Comparison of ENCODE assay signal across 12 cellular contexts in the genomic region with DNA sequence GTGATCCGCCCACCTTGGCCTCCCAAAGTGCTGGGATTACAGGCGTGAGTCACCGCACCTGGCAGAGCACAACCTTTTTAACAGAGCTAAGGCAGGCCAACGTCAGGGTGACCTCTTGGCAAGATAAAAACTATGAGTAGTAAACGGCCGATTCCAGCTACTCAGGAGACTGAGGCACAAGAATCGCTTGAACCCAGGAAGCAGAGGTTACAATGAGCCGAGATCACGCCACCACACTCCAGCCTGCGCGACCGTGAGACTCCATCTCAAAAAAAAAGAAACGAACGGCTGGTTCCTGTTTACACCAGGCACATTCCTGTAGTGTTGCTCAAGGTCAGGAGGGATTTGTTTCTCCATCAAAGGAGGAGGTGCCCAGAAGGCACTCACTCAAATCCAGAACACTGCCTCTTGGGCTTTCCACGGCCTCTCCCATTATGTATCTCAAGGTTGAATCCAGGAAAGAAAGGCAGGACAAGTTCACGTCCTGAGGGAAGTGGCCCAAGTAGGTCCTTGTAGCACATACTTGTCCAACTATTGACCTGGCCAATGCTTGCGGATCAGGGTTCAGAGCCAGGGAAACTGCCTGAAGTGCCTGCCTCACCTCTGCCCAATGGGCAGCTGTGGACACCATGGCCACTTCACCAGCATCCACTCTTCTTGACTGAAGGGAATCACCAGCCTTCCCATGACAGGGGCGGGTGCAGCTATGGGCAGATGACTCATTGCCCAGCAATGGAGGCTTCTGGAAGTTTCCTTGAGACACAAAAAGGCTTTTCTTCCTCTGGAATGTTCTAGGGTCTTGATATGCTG. TPM values are rescaled to one million over a fixed set of nuclear protein-coding genes. Genes with fewer than 3 reads are reported as not detected.
DNase-seq lines count a peak whose midpoint lies in the region; ATAC-seq and TF ChIP-seq lines count a peak whose summit lies in the region.
"Had no signal": no experiment of that assay in that cellular context is flagged by ENCODE, and none has a peak within 500 bp of the region (broad histone marks: within the 10 kb centered on the region; RNA-seq: fewer than 3 reads in every experiment).

No MANE protein-coding gene starts in this region.

- intact Hi-C loops in MCF 10A (cut with micrococcal nuclease), result no loop called here

- peaks cover 74% of the 10 kb centered on the region for H3K36me3 Mint-ChIP-seq in MCF 10A (ENCODE audit: insufficient read depth, unreplicated experiment)
- H3K36me3 Mint-ChIP-seq: natural killer cell had no signal

- peaks cover 14% of the 10 kb centered on the region for H3K4me1 Mint-ChIP-seq in MCF 10A (ENCODE audit: insufficient read depth, unreplicated experiment)

- H3K9ac ChIP-seq in smooth muscle cell (ENCODE audit: low read depth), result no peak overlapping the region

- no peaks in the 10 kb centered on the region for H4K20me1 ChIP-seq in smooth muscle cell (ENCODE audit: low read depth)

- no peaks in the 10 kb centered on the region for H3K9me3 Mint-ChIP-seq in MCF 10A (ENCODE audit: unreplicated experiment)
- H3K9me3 Mint-ChIP-seq: natural killer cell had no signal

- H3F3A ChIP-seq in smooth muscle cell (ENCODE audit: low read depth), result no peaks in the 10 kb centered on the region

- H3K27me3 ChIP-seq in right atrium auricular region (no peaks in the 10 kb centered on the region), smooth muscle cell (ENCODE audit: low read depth) (no peaks in the 10 kb centered on the region)

- H3K27me3 Mint-ChIP-seq in MCF 10A (ENCODE audit: insufficient read depth, unreplicated experiment), result no peaks in the 10 kb centered on the region

- WGBS in smooth muscle cell (ENCODE audit: low lambda C conversion rate), result 81% methylated on average over 18 of the region's 18 CpGs

- peak overlapping the region; percentile 75 for H3K27ac Mint-ChIP-seq in MCF 10A (ENCODE audit: low read depth, unreplicated experiment)
- H3K27ac Mint-ChIP-seq: natural killer cell had no signal

- no peak overlapping the region for H2AFZ ChIP-seq in smooth muscle cell (ENCODE audit: low read depth)

- no peaks in the 10 kb centered on the region for H3K9me3 ChIP-seq in right atrium auricular region
- no peaks in the 10 kb centered on the region for H3K9me3 ChIP-seq in smooth muscle cell (replicated peaks; ENCODE audit: low read depth)

- H3K4me2 ChIP-seq in smooth muscle cell, result peak overlapping the region; percentile 6

- no peaks in the 10 kb centered on the region for H3K79me2 ChIP-seq in smooth muscle cell (ENCODE audit: low read depth)

- no peak for TF ChIP-seq CTCF in MCF 10A (IDR thresholded peaks at IDR 0.05; ENCODE audit: unreplicated experiment)
- no peak for TF ChIP-seq CTCF in right atrium auricular region (IDR thresholded peaks at IDR 0.05)
- no peak for TF ChIP-seq CTCF in smooth muscle cell (IDR thresholded peaks at IDR 0.05; ENCODE audit: borderline replicate concordance, insufficient read depth, poor library complexity, severe bottlenecking)

- H3K4me3 ChIP-seq in right atrium auricular region, result no peak overlapping the region
- no peak overlapping the region for H3K4me3 ChIP-seq in smooth muscle cell

- CTCF ChIA-PET in MCF 10A (lab: Yijun Ruan, JAX), result interaction anchor here (1.0 to 1.3 kb wide), 3 partner anchors 103 to 182 kb away, joined by 3 to 4 read pairs (median 3); no protein-coding TSS in a partner anchor

- peaks cover 2 to 23% of the 10 kb centered on the region in 2 donors for H3K4me1 ChIP-seq in right atrium auricular region
- no peaks in the 10 kb centered on the region for H3K4me1 ChIP-seq in smooth muscle cell (ENCODE audit: low read depth)

- no peak for TF ChIP-seq POLR2A in GM18505 (IDR thresholded peaks at IDR 0.05; ENCODE audit: borderline replicate concordance, extremely low read depth, insufficient read depth, insufficient read length)

- peak; percentile 71 for DNase-seq in ELR (ENCODE audit: low read depth)
- DNase-seq in MCF 10A (ENCODE audit: unreplicated experiment), result peak; percentile 31
- DNase-seq in right atrium auricular region (ENCODE audit: low spot score), result no peak
- DNase-seq in smooth muscle cell (lab: John Stamatoyannopoulos, UW; ENCODE audit: unreplicated experiment), result no peak
- no peak for DNase-seq in C1 segment of cervical spinal cord (lab: John Stamatoyannopoulos, UW)
- no peak for DNase-seq in NCI-H2107 (lab: John Stamatoyannopoulos, UW)
- DNase-seq: erythroblast, GDM1, natural killer cell, NCI-H1105 had no signal

- POLR2A ChIA-PET in MCF 10A (lab: Yijun Ruan, JAX), result interaction anchor here (0.6 to 2.2 kb wide), 4 partner anchors 8 to 33 kb away, joined by 3 to 8 read pairs (median 3); partner anchors contain the start of genes IQCK and KNOP1

- BruUV-seq in MCF 10A (replicated peaks; lab: Mats Ljungman, UMichigan), result no TSS peak

- H3K27ac ChIP-seq in right atrium auricular region, result peak overlapping the region; percentile 50 to 63
- H3K27ac ChIP-seq in smooth muscle cell (ENCODE audit: low read depth), result peak overlapping the region; percentile 63

- ATAC-seq in GM18505 (IDR thresholded peaks at IDR 0.05; ENCODE audit: unreplicated experiment) (no peak), HG02798 (IDR thresholded peaks at IDR 0.05; ENCODE audit: poor library complexity, unreplicated experiment) (no peak)
- ATAC-seq: natural killer cell had no signal

- H3K4me3 Mint-ChIP-seq in MCF 10A (ENCODE audit: unreplicated experiment), result no peak overlapping the region
- H3K4me3 Mint-ChIP-seq: natural killer cell had no signal

- H3K36me3 ChIP-seq in right atrium auricular region (peaks cover 49% of the 10 kb centered on the region), smooth muscle cell (ENCODE audit: low read depth) (peaks cover 6% of the 10 kb centered on the region)

RNA-seq across cellular contexts. Expression of gene KNOP1, which starts 13.5 kb away (rescaled TPM):
- total RNA-seq in MCF 10A (2022) (22.3 and 24.5 TPM in 2 replicates), right atrium auricular region (1 to 10 TPM; 4.1 to 5.4 TPM), smooth muscle cell (31.0 and 38.7 TPM in 2 replicates)
- 32.6 and 35.6 TPM in 2 replicates for polyA plus RNA-seq in smooth muscle cell

RNA-seq across cellular contexts. Expression of gene IQCK, which starts 13.5 kb away (rescaled TPM):
- total RNA-seq in MCF 10A (2022) (5.9 and 8.4 TPM in 2 replicates), right atrium auricular region (10 to 100 TPM in 1 of 2 donors, 1 to 10 TPM in 1; 7.5 to 14.4 TPM), smooth muscle cell (14.6 and 19.1 TPM in 2 replicates)
- polyA plus RNA-seq in smooth muscle cell, result 11.2 and 14.5 TPM in 2 replicates

Comparison
In these comparisons a context has a peak if more than half of its experiments do, and no peak if none do; other contexts are left out.
1. DNase-seq: peak in ELR (single experiment) and MCF 10A (single experiment); none in right atrium auricular region (single experiment), smooth muscle cell (single experiment), C1 segment of cervical spinal cord (0 of 14) and NCI-H2107 (single experiment).